17 cellular contexts compared by ENCODE assay signal in the genomic region with DNA sequence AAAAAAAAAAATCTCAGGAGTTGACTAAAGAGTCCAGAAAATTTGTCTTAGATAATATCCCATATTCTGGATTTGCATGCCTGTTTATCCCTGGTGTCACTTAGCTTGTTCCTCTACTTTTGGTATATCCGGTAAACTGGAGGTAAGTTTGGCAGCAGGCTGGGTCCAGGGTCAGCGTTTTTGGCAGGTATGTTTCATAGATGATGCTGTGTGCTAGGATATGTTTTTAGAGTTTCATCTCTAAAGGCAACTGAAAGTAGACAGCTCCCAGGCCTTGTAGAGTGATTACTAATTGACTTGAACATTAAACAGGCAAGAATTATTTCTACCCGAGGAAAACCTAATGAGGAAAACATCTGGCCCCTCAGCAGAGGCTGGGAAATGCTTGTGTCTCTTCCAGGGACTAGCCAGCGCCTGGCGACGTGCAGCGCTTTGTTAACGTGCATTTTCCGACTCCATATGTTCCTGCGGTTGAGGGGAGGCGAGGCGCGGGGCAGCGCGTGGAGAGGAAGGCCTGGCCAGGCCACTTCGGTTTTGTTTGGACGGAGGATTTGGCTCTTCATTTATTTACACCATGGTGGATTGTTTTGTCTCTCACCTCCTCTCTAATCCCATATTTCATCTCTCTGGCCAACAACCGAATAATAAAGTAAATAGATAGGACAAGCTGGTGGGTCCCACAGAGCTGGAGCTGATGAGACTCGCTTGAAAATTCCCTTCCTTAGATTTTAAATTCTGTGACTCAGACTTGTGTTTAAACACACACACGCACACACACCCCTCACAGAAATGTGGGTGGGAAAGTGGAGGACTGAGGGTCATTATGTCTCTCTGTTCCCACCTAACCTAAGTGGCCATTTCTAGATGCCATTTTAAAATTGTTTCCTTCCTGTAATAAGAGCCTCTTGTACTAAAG.
DNase-seq lines count a peak whose midpoint lies in the region; ATAC-seq and TF ChIP-seq lines count a peak whose summit lies in the region.
"Had no signal": no experiment of that assay in that cellular context is flagged by ENCODE, and none has a peak within 500 bp of the region (broad histone marks: within the 10 kb centered on the region; RNA-seq: fewer than 3 reads in every experiment).

No MANE protein-coding gene starts in this region.

- H3K27me3 ChIP-seq in GM23248 (replicated peaks; ENCODE audit: insufficient read depth), result no peaks in the 10 kb centered on the region
- H3K27me3 ChIP-seq in sigmoid colon, result no peaks in the 10 kb centered on the region

- H3K36me3 ChIP-seq in GM23248 (ENCODE audit: low read depth) (no peaks in the 10 kb centered on the region), sigmoid colon (no peaks in the 10 kb centered on the region)
- H3K36me3 ChIP-seq: right lobe of liver had no signal

- no peaks in the 10 kb centered on the region for H3K9me2 ChIP-seq in GM23248 (ENCODE audit: insufficient read depth)

- TF ChIP-seq POLR2A in sigmoid colon (IDR thresholded peaks at IDR 0.05), result no peak

- H3K4me1 ChIP-seq in GM23248 (ENCODE audit: insufficient read depth), result peaks cover 10% of the 10 kb centered on the region; the same call in 1 of the 2 replicates
- H3K4me1 ChIP-seq in sigmoid colon, result peaks cover 0 to 46% (median 22%) of the 10 kb centered on the region in 4 donors
- H3K4me1 ChIP-seq: right lobe of liver had no signal

- H2AFZ ChIP-seq in GM23248, result peak overlapping the region; percentile 67

- TF ChIP-seq CTCF in sigmoid colon (IDR thresholded peaks at IDR 0.05), result no peak

- intact Hi-C loops in left ventricle myocardium superior (cut with micrococcal nuclease), result no loop called here
- intact Hi-C loops in sigmoid colon (cut with DNase I), result no loop called here
- intact Hi-C loops in posterior vena cava (cut with DNase I), result no loop called here

- 0 out of 2 replicates have a peak overlapping the region, but pooled peaks have one; percentile 6 for H3K9ac ChIP-seq in GM23248

- ATAC-seq in left ventricle myocardium superior (peak; percentile 66), GM21381 (IDR thresholded peaks at IDR 0.05; ENCODE audit: unreplicated experiment) (no peak), HG03469 (IDR thresholded peaks at IDR 0.05; ENCODE audit: unreplicated experiment) (no peak)
- ATAC-seq: activated T-cell treated with anti-CD3 and anti-CD28 coated beads, Interleukin-2, amount 50 U/mL, for 72 hours; naive thymus-derived CD4-positive, alpha-beta T cell; right lobe of liver had no signal

- WGBS in GM23248 (ENCODE audit: low coverage in 1 of 2, low lambda C conversion rate in 2 of 2, missing lambda C conversion rate in 2 of 2), 2 experiments, result 26 to 28% methylated on average over 20 of the region's 20 CpGs
- WGBS in sigmoid colon, 2 donors, result 80 to 82% methylated on average over 20 of the region's 20 CpGs

- H3K27ac ChIP-seq in GM23248 (no peak overlapping the region), sigmoid colon (peak overlapping the region; percentile 57 to 71 (median 62))
- H3K27ac ChIP-seq: dorsolateral prefrontal cortex had no signal

- H3K4me3 ChIP-seq in GM23248, result no peak overlapping the region
- no peak overlapping the region for H3K4me3 ChIP-seq in sigmoid colon
- H3K4me3 ChIP-seq: dorsolateral prefrontal cortex, right lobe of liver had no signal

- H3K9me3 ChIP-seq in GM23248 (ENCODE audit: low read depth) (no peaks in the 10 kb centered on the region), sigmoid colon (no peaks in the 10 kb centered on the region)
- H3K9me3 ChIP-seq: right lobe of liver had no signal

- in situ Hi-C loops in GM23248 (cut with MboI), result loop anchor here (10.0 kb wide), 1 partner anchor 207 kb away; a partner anchor contains a TSS

- no peaks in the 10 kb centered on the region for H3F3A ChIP-seq in GM23248 (ENCODE audit: insufficient read depth)

- H3K4me2 ChIP-seq in GM23248 (ENCODE audit: unreplicated experiment), result no peak overlapping the region

- no peak for TF ChIP-seq EP300 in sigmoid colon (IDR thresholded peaks at IDR 0.05)

- H4K20me1 ChIP-seq in GM23248 (ENCODE audit: insufficient read depth), result no peaks in the 10 kb centered on the region

- DNase-seq in GM23248 (peak; percentile 45), amniotic epithelial cell (ENCODE audit: low read depth) (peak; percentile 60), left ventricle myocardium superior (peak; percentile 56), sigmoid colon (peak; percentile 76), posterior vena cava (ENCODE audit: low spot score) (no peak), nucleus accumbens (lab: John Stamatoyannopoulos, UW) (no peak)
- DNase-seq: activated CD4-positive, alpha-beta T cell treated with anti-CD3 and anti-CD28 coated beads for 4 hours; activated T-cell treated with anti-CD3 and anti-CD28 coated beads, Interleukin-2, amount 50 U/mL, for 72 hours; CD4-positive, alpha-beta T cell; dorsolateral prefrontal cortex; kidney; naive thymus-derived CD4-positive, alpha-beta T cell; right lobe of liver; stimulated activated naive CD4-positive, alpha-beta T cell treated with Interleukin-2 at 50 U/mL for 16 hours; T-helper 2 cell had no signal

- no peaks in the 10 kb centered on the region for H3K79me2 ChIP-seq in GM23248 (ENCODE audit: insufficient read depth)

Comparison
In these comparisons a context has a peak if more than half of its experiments do, and no peak if none do; other contexts are left out.
1. DNase-seq: peak in GM23248 (single experiment), amniotic epithelial cell (single experiment), left ventricle myocardium superior (single experiment) and sigmoid colon (single experiment); none in posterior vena cava (single experiment) and nucleus accumbens (0 of 56).